ENCODE assay signal across 12 cellular contexts in genomic region chr4:77175201-77175610, GRCh38.
"Had no signal": no experiment of that assay in that cellular context is flagged by ENCODE, and none has a peak within 500 bp of the region (broad histone marks: within the 10 kb centered on the region; RNA-seq: fewer than 3 reads in every experiment).

No MANE protein-coding gene starts in this region.

- H3K27me3 ChIP-seq: dorsolateral prefrontal cortex, esophagus squamous epithelium, right atrium auricular region, transverse colon had no signal

- H3K4me1 ChIP-seq: right atrium auricular region, transverse colon had no signal

- H3K9me3 ChIP-seq: esophagus squamous epithelium, right atrium auricular region, transverse colon had no signal

- DNase-seq: activated CD4-positive, alpha-beta T cell treated with anti-CD3 and anti-CD28 coated beads for 48 hours; activated CD8-positive, alpha-beta memory T cell treated with anti-CD3 and anti-CD28 coated beads for 24 hours; activated naive CD4-positive, alpha-beta T cell treated with anti-CD3 and anti-CD28 coated beads for 36 hours; dorsolateral prefrontal cortex; esophagus squamous epithelium; head of caudate nucleus; naive B cell; posterior cingulate gyrus; small intestine; T-helper 1 cell; transverse colon had no signal

- H3K4me3 ChIP-seq: dorsolateral prefrontal cortex, esophagus squamous epithelium, right atrium auricular region, transverse colon had no signal

- H3K36me3 ChIP-seq: right atrium auricular region had no signal

- H3K27ac ChIP-seq: dorsolateral prefrontal cortex, right atrium auricular region, transverse colon had no signal
